ENCODE assay signal across 8 cellular contexts in genomic region chr2:218745160-218745558, GRCh38. TPM values are rescaled to one million over a fixed set of nuclear protein-coding genes. Genes with fewer than 3 reads are reported as not detected.
DNase-seq lines count a peak whose midpoint lies in the region; ATAC-seq and TF ChIP-seq lines count a peak whose summit lies in the region.

No MANE protein-coding gene starts in this region.

- H3K27me3 ChIP-seq in layer of hippocampus (ENCODE audit: control insufficient read depth, insufficient read depth, low read length), result no peaks in the 10 kb centered on the region
- no peaks in the 10 kb centered on the region for H3K27me3 ChIP-seq in tibial nerve

- H3K27me3 Mint-ChIP-seq in activated naive CD8-positive, alpha-beta T cell treated with anti-CD3 and anti-CD28 coated beads, Interleukin-2, amount 50 U/mL, for 24 hours, result no peaks in the 10 kb centered on the region

- H3K9me3 Mint-ChIP-seq in activated naive CD8-positive, alpha-beta T cell treated with anti-CD3 and anti-CD28 coated beads, Interleukin-2, amount 50 U/mL, for 24 hours, result no peaks in the 10 kb centered on the region

- H3K4me1 Mint-ChIP-seq in activated naive CD8-positive, alpha-beta T cell treated with anti-CD3 and anti-CD28 coated beads, Interleukin-2, amount 50 U/mL, for 24 hours, result peaks cover 20% of the 10 kb centered on the region

- H3K27ac ChIP-seq in layer of hippocampus (ENCODE audit: low read depth, low read length) (peak overlapping the region; percentile 99), tibial nerve (peak overlapping the region; percentile 75 to 92 (median 84))

- ATAC-seq in Right ventricle myocardium inferior, result peak; percentile 68
- ATAC-seq in activated naive CD8-positive, alpha-beta T cell treated with anti-CD3 and anti-CD28 coated beads, Interleukin-2, amount 50 U/mL, for 24 hours, result no peak
- no peak for ATAC-seq in GM18909 (IDR thresholded peaks at IDR 0.05; ENCODE audit: poor library complexity, unreplicated experiment)

- intact Hi-C loops in Right ventricle myocardium inferior (cut with DNase I) (no loop called here), cardiac septum (cut with DNase I) (no loop called here)

- H3K36me3 Mint-ChIP-seq in activated naive CD8-positive, alpha-beta T cell treated with anti-CD3 and anti-CD28 coated beads, Interleukin-2, amount 50 U/mL, for 24 hours (ENCODE audit: low read depth), result peaks cover 51% of the 10 kb centered on the region

- 63 to 65% methylated on average over 5 of the region's 5 CpGs for WGBS in tibial nerve, 2 donors

- H3K27ac Mint-ChIP-seq in activated naive CD8-positive, alpha-beta T cell treated with anti-CD3 and anti-CD28 coated beads, Interleukin-2, amount 50 U/mL, for 24 hours, result peak overlapping the region; percentile 79

- TF ChIP-seq POLR2A in tibial nerve (IDR thresholded peaks at IDR 0.05), result no peak

- H3K4me1 ChIP-seq in tibial nerve, result peaks cover 0 to 44% (median 19%) of the 10 kb centered on the region in 4 donors

- H3K36me3 ChIP-seq in tibial nerve, result peaks cover 0 to 78% (median 18%) of the 10 kb centered on the region in 3 donors

- no peak for TF ChIP-seq EP300 in tibial nerve (IDR thresholded peaks at IDR 0.05)

- no peaks in the 10 kb centered on the region for H3K9me3 ChIP-seq in tibial nerve

- H3K4me3 ChIP-seq in tibial nerve, result no peak overlapping the region

- H3K4me3 Mint-ChIP-seq in activated naive CD8-positive, alpha-beta T cell treated with anti-CD3 and anti-CD28 coated beads, Interleukin-2, amount 50 U/mL, for 24 hours, result no peak overlapping the region

- no peak for TF ChIP-seq CTCF in tibial nerve (IDR thresholded peaks at IDR 0.05)

- DNase-seq in Right ventricle myocardium inferior (ENCODE audit: missing footprints), result no peak
- DNase-seq in cardiac septum (ENCODE audit: low spot score), result no peak
- DNase-seq in activated naive CD8-positive, alpha-beta T cell treated with anti-CD3 and anti-CD28 coated beads, Interleukin-2, amount 50 U/mL, for 24 hours, result no peak
- peak in 1 of 2 donors; percentile 23 for DNase-seq in tibial nerve (ENCODE audit: low spot score in 2 of 2)
- no peak for DNase-seq in stimulated activated CD4-positive, alpha-beta T cell treated with anti-CD3 and anti-CD28 coated beads, Interleukin-2, amount 100 ng/mL, for 24 hours
- DNase-seq in DMS 273 (lab: John Stamatoyannopoulos, UW; ENCODE audit: unreplicated experiment), result no peak

RNA-seq across cellular contexts. Expression of gene TTLL4, which starts 34.5 kb away (rescaled TPM):
- 8.4 TPM for total RNA-seq in Right ventricle myocardium inferior
- 8.6 TPM for total RNA-seq in cardiac septum
- total RNA-seq in tibial nerve, result 10 to 100 TPM; 15.3 to 49.6 (median 38.4) TPM

RNA-seq across cellular contexts. Expression of gene CYP27A1, which starts 36.8 kb away (rescaled TPM):
- total RNA-seq in Right ventricle myocardium inferior, result 12.5 TPM
- 5.2 TPM for total RNA-seq in cardiac septum
- total RNA-seq in tibial nerve, result 10 to 100 TPM; 57.6 to 92.4 (median 78.9) TPM
